Comparison of ENCODE assay signal across 12 cellular contexts in the genomic region with DNA sequence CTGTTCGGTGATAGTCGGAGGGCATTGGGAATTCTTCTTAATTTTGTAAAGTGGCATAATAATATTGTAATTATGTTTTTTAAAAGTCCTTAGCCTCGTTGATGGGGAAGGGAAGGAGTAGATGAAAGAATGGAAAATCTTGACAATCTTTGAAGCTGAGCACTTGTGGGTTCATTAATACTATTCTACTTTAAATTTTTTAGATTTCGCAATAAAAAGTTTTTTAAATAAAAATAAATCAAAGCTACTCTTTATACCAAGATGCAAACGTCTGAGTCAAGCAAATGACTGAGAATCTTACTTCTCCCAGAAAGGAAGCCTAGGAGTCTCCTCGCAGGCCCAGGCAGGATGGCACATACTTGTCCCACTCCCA.
DNase-seq lines count a peak whose midpoint lies in the region; TF ChIP-seq lines count a peak whose summit lies in the region.
"Had no signal": no experiment of that assay in that cellular context is flagged by ENCODE, and none has a peak within 500 bp of the region (broad histone marks: within the 10 kb centered on the region; RNA-seq: fewer than 3 reads in every experiment).

No MANE protein-coding gene starts in this region.

- peak overlapping the region; percentile 79 for H2AFZ ChIP-seq in mammary epithelial cell (ENCODE audit: low read depth, low read length)

- H3K9ac ChIP-seq in BLaER1 (no peak overlapping the region), HUES64 (ENCODE audit: low read depth, low read length) (peak overlapping the region; percentile 61; the same call in 1 of the 2 replicates), mammary epithelial cell (ENCODE audit: insufficient read depth, low read length) (no peak overlapping the region)

- WGBS in HUES64: 80% methylated on average over 6 of the region's 6 CpGs
- 38% methylated on average over 6 of the region's 6 CpGs for WGBS in mammary epithelial cell (ENCODE audit: low coverage, missing lambda C conversion rate)

- CTCF ChIA-PET in mammary epithelial cell (lab: Charles Lee; ENCODE audit: low non-redundant PET) (no interaction called here), HEK293T (lab: Yijun Ruan, JAX) (no interaction called here)

- peaks cover 6% of the 10 kb centered on the region for H3K4me1 Mint-ChIP-seq in nephron progenitor cell

- H3K4me2 ChIP-seq in BLaER1 (peak overlapping the region; percentile 65; the same call in 1 of the 2 replicates), mammary epithelial cell (ENCODE audit: insufficient read depth, low read depth, low read length) (peak overlapping the region; percentile 65)

- POLR2A ChIA-PET in HEK293T (lab: Yijun Ruan, JAX): no interaction called here

- H3K79me2 ChIP-seq in mammary epithelial cell (ENCODE audit: insufficient read depth, low read length): no peaks in the 10 kb centered on the region

- intact Hi-C loops in mammary epithelial cell (cut with micrococcal nuclease) (loop anchor here (5.0 kb wide), 1 partner anchor 34 kb away; no protein-coding TSS in a partner anchor), ascending aorta (cut with DNase I) (no loop called here)

- no TSS peak for BruUV-seq in mammary epithelial cell (replicated peaks; lab: Mats Ljungman, UMichigan)

- peak overlapping the region; percentile 89 for H3K4me3 Mint-ChIP-seq in nephron progenitor cell

- TF ChIP-seq CTCF in mammary epithelial cell (conservative IDR thresholded peaks at IDR 0.05 in 1 of 2, IDR thresholded peaks at IDR 0.05 in 1 of 2; ENCODE audit: extremely low read depth in 1 of 2, insufficient read depth in 1 of 2, low read depth in 1 of 2, low read length in 2 of 2): no peak
- no peak for TF ChIP-seq CTCF in nephron progenitor cell (IDR thresholded peaks at IDR 0.05)
- TF ChIP-seq CTCF in ascending aorta (IDR thresholded peaks at IDR 0.05): no peak

- H4K20me1 ChIP-seq in BLaER1 (no peaks in the 10 kb centered on the region), mammary epithelial cell (ENCODE audit: insufficient read depth, low read length) (no peaks in the 10 kb centered on the region)

- H3K36me3 ChIP-seq in BLaER1 (no peaks in the 10 kb centered on the region), HUES64 (ENCODE audit: insufficient read depth, low read length) (no peaks in the 10 kb centered on the region), mammary epithelial cell (ENCODE audit: insufficient read depth, low read length) (no peaks in the 10 kb centered on the region), ascending aorta (no peaks in the 10 kb centered on the region)

- H3K27me3 Mint-ChIP-seq in nephron progenitor cell (ENCODE audit: low read depth, poor library complexity): peaks cover 20% of the 10 kb centered on the region

- H3K4me3 ChIP-seq in BLaER1 (no peak overlapping the region), HUES64 (ENCODE audit: low read length) (peak overlapping the region; percentile 85), mammary epithelial cell (replicated peaks in 1 of 3; ENCODE audit: insufficient read depth in 1 of 3, low read depth in 2 of 3, low read length in 3 of 3) (peak overlapping the region; percentile 54 to 86 (median 62)), ascending aorta (no peak overlapping the region)
- H3K4me3 ChIP-seq: GM12878 had no signal

- no peaks in the 10 kb centered on the region for H3K27me3 ChIP-seq in BLaER1
- peaks cover 22% of the 10 kb centered on the region for H3K27me3 ChIP-seq in HUES64 (ENCODE audit: insufficient read depth, low read length)
- peaks cover 1% of the 10 kb centered on the region for H3K27me3 ChIP-seq in mammary epithelial cell (ENCODE audit: insufficient read depth, low read length)
- H3K27me3 ChIP-seq in ascending aorta: no peaks in the 10 kb centered on the region

- H3K36me3 Mint-ChIP-seq in nephron progenitor cell (ENCODE audit: low read depth): peaks cover 12% of the 10 kb centered on the region

- DNase-seq in mammary epithelial cell: no peak
- no peak for DNase-seq in nephron progenitor cell
- DNase-seq in ascending aorta (ENCODE audit: low spot score in 2 of 2): no peak
- no peak for DNase-seq in HEK293T (ENCODE audit: extremely low spot score)
- no peak for DNase-seq in NCI-H2171 (lab: John Stamatoyannopoulos, UW)
- no peak for DNase-seq in NCI-H2107 treated with DMSO at 0.1 percent for 48 hours (lab: John Stamatoyannopoulos, UW; ENCODE audit: unreplicated experiment)
- DNase-seq: aorta, NCI-H187 had no signal

- in situ Hi-C loops in mammary epithelial cell (cut with MboI; ENCODE audit: low sequenced_read_pairs in 2 of 2): no loop called here

- dilution Hi-C loops in mammary epithelial cell (cut with HindIII; ENCODE audit: low sequenced_read_pairs): no loop called here

- no peaks in the 10 kb centered on the region for H3K9me3 Mint-ChIP-seq in nephron progenitor cell

- no peak overlapping the region for H3K27ac ChIP-seq in BLaER1
- H3K27ac ChIP-seq in HUES64 (ENCODE audit: low read depth, low read length): no peak overlapping the region
- H3K27ac ChIP-seq in mammary epithelial cell (ENCODE audit: insufficient read depth, low read depth, low read length): no peak overlapping the region
- H3K27ac ChIP-seq in ascending aorta: no peak overlapping the region
- H3K27ac ChIP-seq: psoas muscle had no signal

- no peak overlapping the region for H3K27ac Mint-ChIP-seq in nephron progenitor cell

- H3K4me1 ChIP-seq in BLaER1 (peaks cover 8% of the 10 kb centered on the region), HUES64 (ENCODE audit: insufficient read depth, low read length) (no peaks in the 10 kb centered on the region), mammary epithelial cell (ENCODE audit: insufficient read depth, low read length) (no peaks in the 10 kb centered on the region), ascending aorta (no peaks in the 10 kb centered on the region)
- H3K4me1 ChIP-seq: psoas muscle had no signal

- H3K9me3 ChIP-seq in BLaER1 (no peaks in the 10 kb centered on the region), HUES64 (ENCODE audit: insufficient read depth, low read depth, low read length) (no peaks in the 10 kb centered on the region), mammary epithelial cell (replicated peaks; ENCODE audit: insufficient read depth, low read length) (no peaks in the 10 kb centered on the region), ascending aorta (no peaks in the 10 kb centered on the region)
- H3K9me3 ChIP-seq: psoas muscle had no signal

TF ChIP-seq in HEK293T, 16 proteins besides CTCF, POLR2A, EP300 and RAD21:
- TF ChIP-seq TARDBP (IDR thresholded peaks at IDR 0.05) (no peak), ELF4 (IDR thresholded peaks at IDR 0.05) (no peak), NFRKB (IDR thresholded peaks at IDR 0.05) (no peak), CTBP1 (IDR thresholded peaks at IDR 0.05; ENCODE audit: borderline replicate concordance) (no peak), FOXM1 (IDR thresholded peaks at IDR 0.05; ENCODE audit: borderline replicate concordance) (no peak), L3MBTL2 (conservative IDR thresholded peaks at IDR 0.05) (no peak), LEF1 (IDR thresholded peaks at IDR 0.05; ENCODE audit: borderline replicate concordance) (no peak), SUZ12 (IDR thresholded peaks at IDR 0.05) (no peak), ZNF384 (IDR thresholded peaks at IDR 0.05) (no peak), FOXA1 (IDR thresholded peaks at IDR 0.05) (no peak), SP1 (IDR thresholded peaks at IDR 0.05) (no peak), BHLHE40 (IDR thresholded peaks at IDR 0.05; ENCODE audit: borderline replicate concordance) (no peak), FOXK2 (IDR thresholded peaks at IDR 0.05) (no peak), ARNT (IDR thresholded peaks at IDR 0.05) (no peak)
- TF ChIP-seq, protein P1, sequence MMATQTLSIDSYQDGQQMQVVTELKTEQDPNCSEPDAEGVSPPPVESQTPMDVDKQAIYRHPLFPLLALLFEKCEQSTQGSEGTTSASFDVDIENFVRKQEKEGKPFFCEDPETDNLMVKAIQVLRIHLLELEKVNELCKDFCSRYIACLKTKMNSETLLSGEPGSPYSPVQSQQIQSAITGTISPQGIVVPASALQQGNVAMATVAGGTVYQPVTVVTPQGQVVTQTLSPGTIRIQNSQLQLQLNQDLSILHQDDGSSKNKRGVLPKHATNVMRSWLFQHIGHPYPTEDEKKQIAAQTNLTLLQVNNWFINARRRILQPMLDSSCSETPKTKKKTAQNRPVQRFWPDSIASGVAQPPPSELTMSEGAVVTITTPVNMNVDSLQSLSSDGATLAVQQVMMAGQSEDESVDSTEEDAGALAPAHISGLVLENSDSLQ (IDR thresholded peaks at IDR 0.05): no peak

Comparison
In these comparisons a context has a peak if more than half of its experiments do, and no peak if none do; other contexts are left out.
1. H3K4me3 ChIP-seq: peak in HUES64 (single experiment) and mammary epithelial cell (3 of 3); none in BLaER1 (single experiment) and ascending aorta (0 of 2).